ENCODE assay signal across 9 cellular contexts in the genomic region with DNA sequence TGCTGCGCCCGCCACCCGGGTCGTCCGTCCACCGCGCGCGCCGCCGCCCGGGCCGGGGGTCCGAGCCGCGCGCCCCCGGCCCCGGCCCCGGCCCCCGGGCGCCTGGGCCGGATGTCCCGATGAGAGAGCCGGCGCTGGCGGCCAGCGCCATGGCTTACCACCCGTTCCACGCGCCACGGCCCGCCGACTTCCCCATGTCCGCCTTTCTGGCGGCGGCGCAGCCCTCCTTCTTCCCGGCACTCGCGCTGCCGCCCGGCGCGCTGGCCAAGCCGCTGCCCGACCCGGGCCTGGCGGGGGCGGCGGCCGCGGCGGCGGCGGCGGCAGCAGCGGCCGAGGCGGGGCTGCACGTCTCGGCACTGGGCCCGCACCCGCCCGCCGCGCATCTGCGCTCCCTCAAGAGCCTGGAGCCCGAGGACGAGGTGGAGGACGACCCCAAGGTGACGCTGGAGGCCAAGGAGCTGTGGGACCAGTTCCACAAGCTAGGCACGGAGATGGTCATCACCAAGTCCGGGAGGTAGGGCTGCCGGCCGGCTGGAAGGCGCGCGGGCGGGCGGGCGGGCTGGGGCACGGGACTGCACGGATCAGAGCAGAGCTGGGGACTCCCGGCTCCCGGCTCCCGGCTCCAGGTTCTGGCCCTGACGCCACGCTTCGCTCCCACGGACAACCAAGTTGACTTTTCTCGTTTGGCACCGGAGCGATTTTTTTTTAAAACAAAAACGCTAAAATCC. TPM values are rescaled to one million over a fixed set of nuclear protein-coding genes. Genes with fewer than 3 reads are reported as not detected.
DNase-seq lines count a peak whose midpoint lies in the region; ATAC-seq and TF ChIP-seq lines count a peak whose summit lies in the region.
"Had no signal": no experiment of that assay in that cellular context is flagged by ENCODE, and none has a peak within 500 bp of the region (broad histone marks: within the 10 kb centered on the region; RNA-seq: fewer than 3 reads in every experiment).

No MANE protein-coding gene starts in this region.

- peak overlapping the region; percentile 99 for H3K4me2 ChIP-seq in GM23248 (ENCODE audit: unreplicated experiment)

- WGBS in GM23248 (ENCODE audit: low coverage in 1 of 2, low lambda C conversion rate in 2 of 2, missing lambda C conversion rate in 2 of 2), 2 experiments: 1% methylated on average over 49 to 66 of the region's 95 CpGs

- no peaks in the 10 kb centered on the region for H4K20me1 ChIP-seq in GM23248 (ENCODE audit: insufficient read depth)

- in situ Hi-C loops in GM23248 (cut with MboI): no loop called here

- peak overlapping the region; percentile 83 for H3K27ac ChIP-seq in GM23248
- H3K27ac ChIP-seq in SJCRH30: peak overlapping the region; percentile 73

- no peaks in the 10 kb centered on the region for H3K9me2 ChIP-seq in GM23248 (ENCODE audit: insufficient read depth)

- intact Hi-C loops in sciatic nerve (cut with DNase I): loop anchor here (10.0 kb wide), 1 partner anchor 655 kb away; no protein-coding TSS in a partner anchor

- H3K36me3 ChIP-seq in GM23248 (ENCODE audit: low read depth): no peaks in the 10 kb centered on the region; the same call in 1 of the 2 replicates
- peaks cover 26% of the 10 kb centered on the region for H3K36me3 ChIP-seq in SJCRH30

- H3F3A ChIP-seq in GM23248 (ENCODE audit: insufficient read depth): no peaks in the 10 kb centered on the region

- DNase-seq in GM23248 (peak; percentile 81), SJCRH30 (peak; percentile 51 to 52), fibroblast of peridontal ligament (ENCODE audit: extremely low read depth) (peak; percentile 36), sciatic nerve (ENCODE audit: low spot score) (peak; percentile 64), NCI-H2081 treated with DMSO at 0.1 percent for 48 hours (lab: John Stamatoyannopoulos, UW) (no peak), GM10248 (ENCODE audit: extremely low spot score) (no peak)
- no peak for DNase-seq in effector CD8-positive, alpha-beta T cell (lab: John Stamatoyannopoulos, UW)

- H3K4me3 ChIP-seq in GM23248 (peak overlapping the region; percentile 92), SJCRH30 (peak overlapping the region; percentile 91)

- peak overlapping the region; percentile 95 for H3K9ac ChIP-seq in GM23248

- ATAC-seq in sciatic nerve: no peak
- ATAC-seq in HG03469 (IDR thresholded peaks at IDR 0.05; ENCODE audit: unreplicated experiment): no peak

- H3K4me1 ChIP-seq in GM23248 (ENCODE audit: insufficient read depth): 0 out of 2 replicates have a peak, but pooled peaks cover 10% of the 10 kb centered on the region
- H3K4me1 ChIP-seq in SJCRH30: peaks cover 5% of the 10 kb centered on the region; the same call in 1 of the 2 replicates

- H3K27me3 ChIP-seq in GM23248 (replicated peaks; ENCODE audit: insufficient read depth) (no peaks in the 10 kb centered on the region), SJCRH30 (no peaks in the 10 kb centered on the region)

- TF ChIP-seq CTCF in GM10248 (IDR thresholded peaks at IDR 0.05; ENCODE audit: control extremely low read depth, extremely low read depth, low read depth, missing control alignments): no peak

- CTCF ChIA-PET in GM10248 (lab: Yijun Ruan, JAX): interaction anchor here (1.0 to 1.4 kb wide), 2 partner anchors 12 to 429 kb away, joined by 3 to 4 read pairs; no protein-coding TSS in a partner anchor

- H3K79me2 ChIP-seq in GM23248 (ENCODE audit: insufficient read depth): peaks cover 62% of the 10 kb centered on the region

- H3K9me3 ChIP-seq in GM23248 (ENCODE audit: low read depth) (no peaks in the 10 kb centered on the region), SJCRH30 (replicated peaks) (no peaks in the 10 kb centered on the region)

- POLR2A ChIA-PET in GM10248 (lab: Yijun Ruan, JAX): no interaction called here

- H2AFZ ChIP-seq in GM23248: peak overlapping the region; percentile 78

RNA-seq across cellular contexts. Expression of gene TBX2, which starts 0.6 kb away (rescaled TPM):
- total RNA-seq in GM23248 (2014; rRNA removed; shearing (Covaris generic)): 9.9 and 11.1 TPM in 2 replicates
- polyA plus RNA-seq in GM23248 (2016; fragmentation: Nextera tagmentation; extraction: Ambion mirVana): 1.7 and 2.1 TPM in 2 replicates
- 42.3 and 42.7 TPM in 2 replicates for total RNA-seq in SJCRH30 (2014; rRNA removed; shearing (Covaris generic))
- 42.4 TPM for total RNA-seq in sciatic nerve
- polyA plus RNA-seq: neural cell had no signal

RNA-seq across cellular contexts. Expression of gene TBX4, which starts 52.0 kb away (rescaled TPM):
- not detected in 2 replicates for total RNA-seq in GM23248 (2014; rRNA removed; shearing (Covaris generic))
- not detected in 2 replicates for polyA plus RNA-seq in GM23248 (2016; fragmentation: Nextera tagmentation; extraction: Ambion mirVana)
- 0.35 and 0.42 TPM in 2 replicates for total RNA-seq in SJCRH30 (2014; rRNA removed; shearing (Covaris generic))
- not detected for total RNA-seq in sciatic nerve
- polyA plus RNA-seq: neural cell had no signal

Comparison
In these comparisons a context has a peak if more than half of its experiments do, and no peak if none do; other contexts are left out.
1. DNase-seq: peak in GM23248 (single experiment), SJCRH30 (2 of 2), fibroblast of peridontal ligament (single experiment) and sciatic nerve (single experiment); none in effector CD8-positive, alpha-beta T cell (single experiment), NCI-H2081 treated with DMSO at 0.1 percent for 48 hours (single experiment) and GM10248 (single experiment).